ENCODE assay signal across 8 cellular contexts in genomic region chr12:94644141-94644575, GRCh38. TPM values are rescaled to one million over a fixed set of nuclear protein-coding genes. Genes with fewer than 3 reads are reported as not detected.
DNase-seq lines count a peak whose midpoint lies in the region; ATAC-seq and TF ChIP-seq lines count a peak whose summit lies in the region.

No MANE protein-coding gene starts in this region.

- H2AFZ ChIP-seq in ACC112 (ENCODE audit: low read length, unreplicated experiment) = peak overlapping the region; percentile 34
- no peak overlapping the region for H2AFZ ChIP-seq in fibroblast of lung (ENCODE audit: low read length)

- BruUV-seq in Panc1 (replicated peaks; lab: Mats Ljungman, UMichigan) = no TSS peak

- H3K27me3 ChIP-seq in ACC112 (ENCODE audit: insufficient read depth, low read length) (no peaks in the 10 kb centered on the region; the same call in 1 of the 2 replicates), Panc1 (ENCODE audit: control insufficient read depth, insufficient read depth, low read length) (peaks cover 11% of the 10 kb centered on the region; the same call in 1 of the 2 replicates), fibroblast of lung (ENCODE audit: control insufficient read depth, insufficient read depth, low read length) (no peaks in the 10 kb centered on the region)

- H3K9ac ChIP-seq in fibroblast of lung (ENCODE audit: insufficient read depth, low read length) = no peak overlapping the region

- DNase-seq in Panc1 (ENCODE audit: low read depth, low spot score) (peak; percentile 22), fibroblast of lung (ENCODE audit: low read depth in 2 of 2) (peak; percentile 57 to 74), NCI-H128 (lab: John Stamatoyannopoulos, UW; ENCODE audit: unreplicated experiment) (no peak), posterior vena cava (ENCODE audit: low spot score) (no peak), superior temporal gyrus (ENCODE audit: extremely low spot score) (no peak)

- H3K4me1 ChIP-seq in ACC112 (ENCODE audit: control insufficient read depth, insufficient read depth, low read length, unreplicated experiment) = peaks cover 26% of the 10 kb centered on the region
- H3K4me1 ChIP-seq in Panc1 (ENCODE audit: control insufficient read depth, insufficient read depth, low read length) = no peaks in the 10 kb centered on the region
- H3K4me1 ChIP-seq in fibroblast of lung (ENCODE audit: control insufficient read depth, extremely low read depth, insufficient read depth, low read length) = no peaks in the 10 kb centered on the region

- intact Hi-C loops in Panc1 (cut with micrococcal nuclease; ENCODE audit: unreplicated experiment) (no loop called here), posterior vena cava (cut with DNase I) (no loop called here)

- CTCF ChIA-PET in Panc1 (lab: Charles Lee) = no interaction called here

- no peaks in the 10 kb centered on the region for H3K36me3 ChIP-seq in ACC112 (ENCODE audit: insufficient read depth, low read length)
- H3K36me3 ChIP-seq in Panc1 (ENCODE audit: control insufficient read depth, insufficient read depth, low read length) = no peaks in the 10 kb centered on the region
- no peaks in the 10 kb centered on the region for H3K36me3 ChIP-seq in fibroblast of lung (ENCODE audit: control insufficient read depth, insufficient read depth, low read length)

- H3K4me3 ChIP-seq in ACC112 (ENCODE audit: low read depth, low read length) (peak overlapping the region; percentile 48; the same call in 1 of the 2 replicates), Panc1 (ENCODE audit: low read depth in 2 of 2, low read length in 2 of 2) (0 out of 4 replicates have a peak overlapping the region, but pooled peaks of 1 of the 2 experiments have one; percentile 10), fibroblast of lung (replicated peaks in 1 of 4; ENCODE audit: control extremely low read depth in 1 of 4, insufficient read depth in 1 of 4, low read depth in 3 of 4, low read length in 4 of 4) (no peak overlapping the region), skin epidermis (no peak overlapping the region)

- TF ChIP-seq CTCF in Panc1 (IDR thresholded peaks at IDR 0.05) (no peak), fibroblast of lung (conservative IDR thresholded peaks at IDR 0.05 in 1 of 2, IDR thresholded peaks at IDR 0.05 in 1 of 2; ENCODE audit: low read depth in 1 of 2, low read length in 2 of 2) (no peak)

- ATAC-seq in GM21381 (IDR thresholded peaks at IDR 0.05; ENCODE audit: unreplicated experiment) (peak; percentile 44), Panc1 (no peak)

- POLR2A ChIA-PET in Panc1 (lab: Charles Lee) = no interaction called here

- in situ Hi-C loops in Panc1 (cut with HindIII; ENCODE audit: low pct_unique_long_range_greater_than_20kb, low sequenced_read_pairs) = no loop called here

- H3K9me3 ChIP-seq in Panc1 (ENCODE audit: control insufficient read depth, insufficient read depth, low read depth, low read length) (no peaks in the 10 kb centered on the region), fibroblast of lung (ENCODE audit: control insufficient read depth, insufficient read depth, low read depth, low read length) (no peaks in the 10 kb centered on the region)

- H3K79me2 ChIP-seq in ACC112 (ENCODE audit: control insufficient read depth, insufficient read depth, low read length, unreplicated experiment) = no peaks in the 10 kb centered on the region
- no peaks in the 10 kb centered on the region for H3K79me2 ChIP-seq in fibroblast of lung (ENCODE audit: control insufficient read depth, insufficient read depth, low read length)

- H3K27ac ChIP-seq in ACC112 (ENCODE audit: low read depth, low read length) (peak overlapping the region; percentile 79), Panc1 (ENCODE audit: low read length) (no peak overlapping the region), fibroblast of lung (ENCODE audit: insufficient read depth, low read length) (no peak overlapping the region), skin epidermis (peak overlapping the region in 12 of 21 experiments; percentile 18 to 73 (median 58))

- no peak overlapping the region for H3K4me2 ChIP-seq in fibroblast of lung (ENCODE audit: extremely low read depth, insufficient read depth, low read length)

- H4K20me1 ChIP-seq in fibroblast of lung (ENCODE audit: control insufficient read depth, extremely low read depth, insufficient read depth, low read length) = no peaks in the 10 kb centered on the region

RNA-seq across cellular contexts. Expression of gene TMCC3, which starts 6.2 kb away (rescaled TPM):
- total RNA-seq in Panc1 (2021; ENCODE audit: unreplicated experiment) = 0.92 TPM
- polyA plus RNA-seq in Panc1 (2012; ENCODE audit: insufficient read length) = 1.2 TPM
- 0.33 and 0.51 TPM in 2 replicates for total RNA-seq in fibroblast of lung
- polyA plus RNA-seq in fibroblast of lung = 0.22 and 0.27 TPM in 2 replicates
- 0.13 and 0.14 TPM in 2 replicates for polyA plus RNA-seq in fibroblast of lung (2012)
- polyA minus RNA-seq in fibroblast of lung (ENCODE audit: low replicate concordance) = 0.74 TPM in 1 of 2 replicates, not detected in the other
- 10 to 100 TPM; 10.3 to 21.2 TPM for total RNA-seq in posterior vena cava

Comparison
In these comparisons a context has a peak if more than half of its experiments do, and no peak if none do; other contexts are left out.
1. H3K27ac ChIP-seq: peak in ACC112 (single experiment) and skin epidermis (12 of 21); none in Panc1 (single experiment) and fibroblast of lung (single experiment).
2. DNase-seq: peak in Panc1 (single experiment) and fibroblast of lung (2 of 2); none in NCI-H128 (single experiment), posterior vena cava (single experiment) and superior temporal gyrus (single experiment).